In the genomic region with DNA sequence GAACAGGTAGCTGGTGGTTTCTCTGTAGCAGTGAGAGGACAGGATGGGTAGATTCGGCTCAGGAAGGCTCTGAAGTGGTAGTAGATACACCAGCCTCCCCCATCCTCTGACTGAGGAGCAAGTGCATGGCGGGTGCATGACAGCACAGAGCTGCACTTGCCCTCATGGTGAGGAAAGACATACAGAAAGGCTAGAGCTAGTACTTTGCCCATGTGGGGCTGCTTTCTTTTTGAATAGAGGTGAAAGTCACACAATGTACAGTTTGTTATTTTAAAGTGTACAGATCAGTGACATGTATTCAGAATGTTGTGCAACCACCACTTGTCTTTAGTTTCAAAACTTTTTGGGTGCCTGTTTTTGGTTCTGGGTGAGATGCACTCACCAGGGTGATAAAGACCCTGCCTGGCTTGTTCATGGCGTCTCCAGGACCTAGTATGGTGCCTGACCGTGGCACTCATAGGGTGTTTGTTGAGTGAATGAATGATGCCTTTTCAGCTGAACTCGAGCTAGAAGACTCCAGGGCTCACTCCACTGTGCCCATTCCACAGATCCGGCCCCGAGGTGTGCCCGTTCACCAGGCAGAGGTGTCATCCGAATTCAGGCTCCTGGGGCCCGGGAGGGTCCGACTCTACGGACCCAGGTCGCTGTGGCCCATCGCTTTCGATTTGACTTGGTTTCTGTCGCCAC, we compare ENCODE assay signal across 1 cellular context.
A peak's percentile ranks its signal among the peaks of the same experiment; 100 is the strongest.
TF ChIP-seq lines count a peak whose summit lies in the region.

No MANE protein-coding gene starts in this region.

TF ChIP-seq in H1, 55 proteins besides CTCF, POLR2A, EP300 and RAD21:
- TF ChIP-seq SIX5 (IDR thresholded peaks at IDR 0.05; ENCODE audit: low read depth, low read length) (no peak), ASH2L (IDR thresholded peaks at IDR 0.05; ENCODE audit: low read length) (peak; percentile 1), SIN3A (conservative IDR thresholded peaks at IDR 0.05 in 1 of 2, IDR thresholded peaks at IDR 0.05 in 1 of 2; ENCODE audit: low read depth in 1 of 2, low read length in 2 of 2) (no peak), KDM1A (IDR thresholded peaks at IDR 0.05; ENCODE audit: borderline replicate concordance, low read length) (peak; percentile 10; the same call in 1 of the 2 replicates)
TF ChIP-seq in H1: peak in this region for 2.
